In the genomic region with DNA sequence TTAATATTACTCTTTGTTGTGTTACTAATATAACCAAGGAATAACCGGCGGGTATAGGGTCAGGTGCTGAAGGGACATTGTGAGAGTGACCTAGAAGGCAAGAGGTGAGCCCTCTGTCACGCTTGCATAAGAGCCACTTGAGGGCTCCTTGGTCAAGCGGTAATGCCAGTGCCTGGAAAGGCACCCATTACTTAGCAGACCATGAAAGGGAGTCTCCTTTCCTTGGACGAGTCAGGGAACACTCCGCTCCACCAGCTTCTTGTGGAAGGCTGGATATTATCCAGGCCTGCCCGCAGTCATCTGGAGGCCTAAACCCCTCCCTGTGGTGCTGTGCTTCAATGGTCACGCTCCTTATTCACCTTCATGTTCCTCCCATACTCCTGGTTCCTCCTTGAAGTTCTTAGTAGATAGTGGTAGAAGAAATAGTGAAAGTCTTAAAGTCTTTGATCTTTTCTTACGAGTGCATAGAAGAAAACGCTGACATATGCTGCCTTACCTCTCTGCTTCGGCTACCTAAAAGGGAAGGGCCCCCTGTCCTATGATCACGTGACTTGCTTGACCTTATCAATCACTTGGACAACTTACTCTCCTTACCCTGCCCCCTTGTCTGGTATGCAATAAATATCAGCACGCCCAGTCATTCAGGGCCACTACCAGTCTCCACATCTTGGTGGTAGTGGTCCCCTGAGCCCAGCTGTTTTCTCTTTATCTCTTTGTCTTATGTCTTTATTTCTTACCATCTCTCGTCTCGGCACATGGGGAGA, we compare ENCODE assay signal across 10 cellular contexts. TPM values are rescaled to one million over a fixed set of nuclear protein-coding genes. Genes with fewer than 3 reads are reported as not detected.
"Had no signal": no experiment of that assay in that cellular context is flagged by ENCODE, and none has a peak within 500 bp of the region (broad histone marks: within the 10 kb centered on the region; RNA-seq: fewer than 3 reads in every experiment).

No MANE protein-coding gene starts in this region.

RNA-seq across cellular contexts. Expression of a gene that starts 59.6 kb away (rescaled TPM):
- total RNA-seq: activated CD4-positive, alpha-beta memory T cell treated with anti-CD3 and anti-CD28 coated beads for 36 hours; activated naive CD8-positive, alpha-beta T cell treated with anti-CD3 and anti-CD28 coated beads for 36 hours; activated T-cell treated with anti-CD3 and anti-CD28 coated beads, Interleukin-2, amount 50 U/mL, for 72 hours; activated T-helper 17 cell treated with anti-CD3 and anti-CD28 coated beads, Interleukin-2, amount 50 U/mL, for 72 hours; ascending aorta; cardiac muscle cell; LHCN-M2; NCI-H460; SJSA1 had no signal
- polyA plus RNA-seq: cardiac muscle cell, SK-N-SH had no signal
